Comparison of ENCODE assay signal across 13 cellular contexts in the genomic region with DNA sequence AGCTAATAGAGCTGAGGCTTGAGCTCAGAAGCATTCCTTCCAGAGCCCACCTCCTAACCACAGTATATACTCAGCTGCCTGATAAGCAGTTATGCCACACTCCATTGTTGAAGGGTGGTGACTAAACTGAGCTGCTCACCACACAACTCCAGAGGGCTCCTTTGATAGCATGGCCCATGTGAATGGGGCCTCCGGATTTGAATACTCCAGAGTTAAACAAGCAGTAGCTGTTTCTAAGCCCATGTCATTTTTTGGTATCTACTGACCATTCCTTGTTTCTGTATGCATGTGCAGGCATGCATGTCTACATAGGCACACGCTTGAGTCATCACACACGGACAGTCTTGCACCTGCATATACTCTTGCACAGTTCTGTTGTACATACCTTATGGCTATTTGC. TPM values are rescaled to one million over a fixed set of nuclear protein-coding genes. Genes with fewer than 3 reads are reported as not detected.
A peak's percentile ranks its signal among the peaks of the same experiment; 100 is the strongest.
DNase-seq lines count a peak whose midpoint lies in the region; ATAC-seq lines count a peak whose summit lies in the region.
"Had no signal": no experiment of that assay in that cellular context is flagged by ENCODE, and none has a peak within 500 bp of the region (broad histone marks: within the 10 kb centered on the region; RNA-seq: fewer than 3 reads in every experiment).

No MANE protein-coding gene starts in this region.

- no peaks in the 10 kb centered on the region for H3K27me3 Mint-ChIP-seq in activated CD8-positive, alpha-beta memory T cell treated with anti-CD3 and anti-CD28 coated beads, Interleukin-2, amount 10 ng/mL, durations not matched to agents 7 days and 5 days
- H3K27me3 Mint-ChIP-seq: CD4-positive, CD25-positive, alpha-beta regulatory T cell had no signal

- DNase-seq in ELR (ENCODE audit: low read depth) (peak; percentile 83), LHCN-M2 (ENCODE audit: low read depth) (peak; percentile 93), astrocyte of the hippocampus (ENCODE audit: low read depth, low spot score) (peak; percentile 93), kidney glomerular epithelial cell (lab: John Stamatoyannopoulos, UW) (peak; percentile 28), activated T-cell treated with anti-CD3 and anti-CD28 coated beads for 4 hours (no peak)
- DNase-seq in activated CD8-positive, alpha-beta memory T cell treated with anti-CD3 and anti-CD28 coated beads, Interleukin-2, amount 10 ng/mL, durations not matched to agents 7 days and 5 days: no peak
- no peak for DNase-seq in activated effector memory CD4-positive, alpha-beta T cell treated with Interleukin-2 at 50 U/mL for 16 hours
- DNase-seq: activated CD4-positive, CD25-positive, alpha-beta regulatory T cell treated with anti-CD3 and anti-CD28 coated beads, Interleukin-2, amount 50 U/mL, for 72 hours; CD4-positive, CD25-positive, alpha-beta regulatory T cell; central memory CD4-positive, alpha-beta T cell; gastrocnemius medialis; SHP77 had no signal

- H3K9me3 Mint-ChIP-seq in activated CD8-positive, alpha-beta memory T cell treated with anti-CD3 and anti-CD28 coated beads, Interleukin-2, amount 10 ng/mL, durations not matched to agents 7 days and 5 days (ENCODE audit: low read depth): no peaks in the 10 kb centered on the region

- ATAC-seq in activated CD8-positive, alpha-beta memory T cell treated with anti-CD3 and anti-CD28 coated beads, Interleukin-2, amount 10 ng/mL, durations not matched to agents 7 days and 5 days: no peak
- ATAC-seq in HG02642 (IDR thresholded peaks at IDR 0.05; ENCODE audit: poor library complexity, unreplicated experiment): no peak
- ATAC-seq: gastrocnemius medialis had no signal

- peaks cover 3% of the 10 kb centered on the region for H3K4me1 Mint-ChIP-seq in activated CD8-positive, alpha-beta memory T cell treated with anti-CD3 and anti-CD28 coated beads, Interleukin-2, amount 10 ng/mL, durations not matched to agents 7 days and 5 days
- H3K4me1 Mint-ChIP-seq: CD4-positive, CD25-positive, alpha-beta regulatory T cell had no signal

- no peak overlapping the region for H3K27ac Mint-ChIP-seq in activated CD8-positive, alpha-beta memory T cell treated with anti-CD3 and anti-CD28 coated beads, Interleukin-2, amount 10 ng/mL, durations not matched to agents 7 days and 5 days
- H3K27ac Mint-ChIP-seq: CD4-positive, CD25-positive, alpha-beta regulatory T cell had no signal

- CTCF ChIA-PET in activated CD8-positive, alpha-beta memory T cell treated with anti-CD3 and anti-CD28 coated beads, Interleukin-2, amount 10 ng/mL, durations not matched to agents 7 days and 5 days (lab: Charles Lee): no interaction called here

- no peaks in the 10 kb centered on the region for H3K36me3 Mint-ChIP-seq in activated CD8-positive, alpha-beta memory T cell treated with anti-CD3 and anti-CD28 coated beads, Interleukin-2, amount 10 ng/mL, durations not matched to agents 7 days and 5 days
- H3K36me3 Mint-ChIP-seq: CD4-positive, CD25-positive, alpha-beta regulatory T cell had no signal

- H3K4me3 Mint-ChIP-seq in activated CD8-positive, alpha-beta memory T cell treated with anti-CD3 and anti-CD28 coated beads, Interleukin-2, amount 10 ng/mL, durations not matched to agents 7 days and 5 days: no peak overlapping the region
- H3K4me3 Mint-ChIP-seq: CD4-positive, CD25-positive, alpha-beta regulatory T cell had no signal

RNA-seq across cellular contexts. Expression of gene IGSF10, which starts 28.9 kb away (rescaled TPM):
- total RNA-seq in LHCN-M2 (2014; rRNA removed): under 0.01 and 0.32 TPM in 2 replicates
- polyA plus RNA-seq in LHCN-M2 (2012): 0.01 TPM
- total RNA-seq in activated CD8-positive, alpha-beta memory T cell treated with anti-CD3 and anti-CD28 coated beads, Interleukin-2, amount 10 ng/mL, durations not matched to agents 7 days and 5 days: not detected
- total RNA-seq: CD4-positive, CD25-positive, alpha-beta regulatory T cell had no signal

RNA-seq across cellular contexts. Expression of gene P2RY12, which starts 47.4 kb away (rescaled TPM):
- total RNA-seq in LHCN-M2 (2014; rRNA removed): not detected in 2 replicates
- polyA plus RNA-seq in LHCN-M2 (2012): not detected
- not detected for total RNA-seq in activated CD8-positive, alpha-beta memory T cell treated with anti-CD3 and anti-CD28 coated beads, Interleukin-2, amount 10 ng/mL, durations not matched to agents 7 days and 5 days
- polyA plus RNA-seq: CD4-positive, CD25-positive, alpha-beta regulatory T cell had no signal

Comparison
In these comparisons a context has a peak if more than half of its experiments do, and no peak if none do; other contexts are left out.
1. DNase-seq: peak in ELR (single experiment), LHCN-M2 (single experiment), astrocyte of the hippocampus (single experiment) and kidney glomerular epithelial cell (single experiment); none in activated CD8-positive, alpha-beta memory T cell treated with anti-CD3 and anti-CD28 coated beads, Interleukin-2, amount 10 ng/mL, durations not matched to agents 7 days and 5 days (single experiment), activated T-cell treated with anti-CD3 and anti-CD28 coated beads for 4 hours (single experiment) and activated effector memory CD4-positive, alpha-beta T cell treated with Interleukin-2 at 50 U/mL for 16 hours (single experiment).